ENCODE assay signal across 19 cellular contexts in the genomic region with DNA sequence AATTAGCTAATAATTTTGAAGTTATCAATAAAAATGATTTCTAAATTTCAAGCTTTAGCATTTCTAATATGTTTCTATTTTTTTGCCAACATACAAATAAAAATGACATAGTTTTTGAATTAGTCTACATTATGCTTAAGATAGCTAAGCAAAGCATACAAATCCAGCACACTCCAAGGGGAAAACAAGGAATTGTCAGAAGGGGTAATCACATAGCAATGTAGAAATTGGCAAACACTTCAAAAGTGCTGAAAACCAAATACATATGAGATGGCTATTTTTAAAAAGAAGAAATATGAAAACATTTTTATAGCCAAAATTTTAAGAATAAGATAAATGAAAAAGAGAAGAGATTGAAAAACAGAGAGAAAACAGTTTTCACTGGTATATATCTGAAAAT.
"Had no signal": no experiment of that assay in that cellular context is flagged by ENCODE, and none has a peak within 500 bp of the region (broad histone marks: within the 10 kb centered on the region; RNA-seq: fewer than 3 reads in every experiment).

No MANE protein-coding gene starts in this region.

- ATAC-seq: activated CD4-positive, CD25-positive, alpha-beta regulatory T cell treated with anti-CD3 and anti-CD28 coated beads, Interleukin-2, amount 50 U/mL, for 24 hours; activated CD8-positive, alpha-beta T cell treated with anti-CD3 and anti-CD28 coated beads, Interleukin-2, amount 10 ng/mL, durations not matched to agents 7 days and 5 days; Panc1; Right ventricle myocardium inferior had no signal

- H3K27ac ChIP-seq: SK-N-MC had no signal

- DNase-seq: activated CD4-positive, alpha-beta T cell treated with anti-CD3 and anti-CD28 coated beads for 4 hours; activated CD8-positive, alpha-beta memory T cell treated with anti-CD3 and anti-CD28 coated beads, Interleukin-2, amount 50 U/mL, for 48 hours; activated CD8-positive, alpha-beta T cell treated with anti-CD3 and anti-CD28 coated beads, Interleukin-2, amount 10 ng/mL, durations not matched to agents 7 days and 5 days; activated T-cell treated with anti-CD3 and anti-CD28 coated beads, Interleukin-2, amount 50 U/mL, for 1 hour; KBM-7; NCI-H1048; NCI-H1417; NCI-H1694; NCI-H2029 treated with DMSO at 0.1 percent for 48 hours; NCI-H345; NCI-H510A; NCI-H526 treated with DMSO at 0.1 percent for 48 hours; NCI-H82; RPMI8226; T-helper 1 cell had no signal

- H3K4me3 ChIP-seq: SK-N-MC had no signal
